ENCODE assay signal across 8 cellular contexts in genomic region chr6:28940859-28941680, GRCh38. TPM values are rescaled to one million over a fixed set of nuclear protein-coding genes. Genes with fewer than 3 reads are reported as not detected.
A peak's percentile ranks its signal among the peaks of the same experiment; 100 is the strongest.
DNase-seq lines count a peak whose midpoint lies in the region; ATAC-seq and TF ChIP-seq lines count a peak whose summit lies in the region.

No MANE protein-coding gene starts in this region.

- H3K36me3 ChIP-seq in RWPE2 (ENCODE audit: low read depth) = no peaks in the 10 kb centered on the region
- H3K36me3 ChIP-seq in neuron (ENCODE audit: insufficient read depth, low read length) = no peaks in the 10 kb centered on the region

- H3K27me3 ChIP-seq in RWPE2 (ENCODE audit: insufficient read depth, poor library complexity, severe bottlenecking) = no peaks in the 10 kb centered on the region
- H3K27me3 ChIP-seq in neuron (ENCODE audit: insufficient read depth, low read length) = no peaks in the 10 kb centered on the region

- ATAC-seq in GM21825 (IDR thresholded peaks at IDR 0.05; ENCODE audit: unreplicated experiment) = peak; percentile 49
- peak; percentile 75 for ATAC-seq in RWPE2 (ENCODE audit: low read depth)

- H3K27ac ChIP-seq in RWPE2 (ENCODE audit: poor library complexity, severe bottlenecking) (peak overlapping the region; percentile 56), substantia nigra (ENCODE audit: low read depth, low read length, poor library complexity, severe bottlenecking) (peak overlapping the region; percentile 73)

- peak overlapping the region; percentile 56 for H3K4me3 ChIP-seq in RWPE2 (ENCODE audit: severe bottlenecking)
- peak overlapping the region; percentile 65 for H3K4me3 ChIP-seq in neuron (ENCODE audit: low read length)

- no peak for TF ChIP-seq CTCF in RWPE2 (IDR thresholded peaks at IDR 0.05; ENCODE audit: poor library complexity, severe bottlenecking)

- no peaks in the 10 kb centered on the region for H3K9me3 ChIP-seq in RWPE2 (ENCODE audit: severe bottlenecking)
- H3K9me3 ChIP-seq in neuron (ENCODE audit: low read length) = no peaks in the 10 kb centered on the region

- H3K4me1 ChIP-seq in RWPE2 (ENCODE audit: insufficient read depth, poor library complexity, severe bottlenecking) (peaks cover 7% of the 10 kb centered on the region), neuron (ENCODE audit: insufficient read depth, low read length) (no peaks in the 10 kb centered on the region)

- peak overlapping the region; percentile 49 for H2AFZ ChIP-seq in neuron (ENCODE audit: low read depth, low read length)

- DNase-seq in DMS153 (lab: John Stamatoyannopoulos, UW) (peak; percentile 83), LHCN-M2 (ENCODE audit: low read depth) (peak; percentile 84), RWPE2 (ENCODE audit: low spot score) (no peak), foreskin melanocyte (peak; percentile 91), substantia nigra (lab: John Stamatoyannopoulos, UW) (peak in 40 of 49 donors; percentile 13 to 83 (median 56))
- peak; percentile 28 to 57 (median 43) for DNase-seq in activated naive CD4-positive, alpha-beta T cell (lab: John Stamatoyannopoulos, UW)

RNA-seq across cellular contexts. Expression of gene TRIM27, which starts 17.3 kb away (rescaled TPM):
- total RNA-seq in LHCN-M2 (2014; rRNA removed) = 64.4 and 71.2 TPM in 2 replicates
- polyA plus RNA-seq in LHCN-M2 (2012) = 31.3 TPM
